ENCODE assay signal across 21 cellular contexts in the genomic region with DNA sequence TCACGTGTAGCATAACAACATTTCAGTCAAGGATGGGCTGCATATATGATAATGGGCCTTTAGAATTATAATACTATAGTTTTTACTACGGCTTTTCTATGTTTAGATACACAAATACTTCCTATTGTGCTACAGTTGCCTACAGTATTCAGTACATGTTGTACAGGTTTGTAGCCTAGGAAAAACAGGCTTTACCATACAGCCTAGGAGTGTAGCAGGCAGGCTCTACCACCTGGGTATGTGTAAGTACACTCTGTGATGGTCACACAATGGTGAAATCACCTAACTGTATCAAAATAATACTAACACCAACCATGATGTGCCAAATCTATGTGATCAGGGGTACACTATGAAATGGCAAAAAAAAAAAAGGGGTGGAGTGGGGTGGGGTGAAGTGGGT.
A peak's percentile ranks its signal among the peaks of the same experiment; 100 is the strongest.
DNase-seq lines count a peak whose midpoint lies in the region; ATAC-seq and TF ChIP-seq lines count a peak whose summit lies in the region.
"Had no signal": no experiment of that assay in that cellular context is flagged by ENCODE, and none has a peak within 500 bp of the region (broad histone marks: within the 10 kb centered on the region; RNA-seq: fewer than 3 reads in every experiment).

No MANE protein-coding gene starts in this region.

- H3K36me3 ChIP-seq in adipocyte (ENCODE audit: control insufficient read depth, insufficient read depth, low read length, severe bottlenecking): no peaks in the 10 kb centered on the region
- H3K36me3 ChIP-seq: BE2C, HAP-1 had no signal

- ATAC-seq in left ventricle myocardium superior (peak; percentile 31), left lobe of liver (peak; percentile 19)
- ATAC-seq: A549 had no signal

- intact Hi-C loops in left ventricle myocardium superior (cut with micrococcal nuclease) (no loop called here), cardiac septum (cut with DNase I) (loop anchor here (5.0 kb wide), 1 partner anchor 45 kb away; no protein-coding TSS in a partner anchor)

- peaks cover 51% of the 10 kb centered on the region for H3K4me1 ChIP-seq in adipocyte (ENCODE audit: control insufficient read depth, insufficient read depth, low read length)
- H3K4me1 ChIP-seq: BE2C had no signal

- peak overlapping the region; percentile 29 for H3K9ac ChIP-seq in adipocyte (ENCODE audit: low read length)
- H3K9ac ChIP-seq: BLaER1 treated with 17β-estradiol and CSF1 and Interleukin-3, amounts not matched to agents 10 nM and 100 nM had no signal

- no peak for TF ChIP-seq CTCF in foreskin fibroblast (IDR thresholded peaks at IDR 0.05; ENCODE audit: low read depth, low read length)

- H3K4me3 ChIP-seq in adipocyte (ENCODE audit: low read length) (peak overlapping the region; percentile 35), foreskin fibroblast (ENCODE audit: low read depth in 1 of 2, low read length in 2 of 2) (no peak overlapping the region)
- H3K4me3 ChIP-seq: A549; BLaER1 treated with 17β-estradiol and CSF1 and Interleukin-3, amounts not matched to agents 10 nM and 100 nM; HAP-1 had no signal

- DNase-seq in left ventricle myocardium superior: no peak
- DNase-seq in cardiac septum (ENCODE audit: low spot score): no peak
- DNase-seq in adipocyte (ENCODE audit: low read depth): no peak
- DNase-seq in left lobe of liver (ENCODE audit: low spot score): no peak
- DNase-seq in foreskin fibroblast: no peak
- no peak for DNase-seq in NCI-H128 (lab: John Stamatoyannopoulos, UW; ENCODE audit: unreplicated experiment)
- DNase-seq: 8988T; ACHN; AML-193; BE2C; Calu3; CD4-positive, alpha-beta T cell; CD8-positive, alpha-beta memory T cell; COR-L47; DMS53; DMS79 treated with DMSO at 0.1 percent for 48 hours; GF-D8; GOT3 had no signal

- H3K9me3 ChIP-seq in adipocyte (ENCODE audit: control insufficient read depth, low read length): no peaks in the 10 kb centered on the region
- H3K9me3 ChIP-seq: A549, BE2C, HAP-1 had no signal

- no peaks in the 10 kb centered on the region for H3K27me3 ChIP-seq in adipocyte (replicated peaks; ENCODE audit: control insufficient read depth, insufficient read depth, low read length)
- H3K27me3 ChIP-seq: BE2C; BLaER1 treated with 17β-estradiol and CSF1 and Interleukin-3, amounts not matched to agents 10 nM and 100 nM had no signal
